ENCODE assay signal across 27 cellular contexts in genomic region chr7:123424463-123424862, GRCh38.
"Had no signal": no experiment of that assay in that cellular context is flagged by ENCODE, and none has a peak within 500 bp of the region (broad histone marks: within the 10 kb centered on the region; RNA-seq: fewer than 3 reads in every experiment).

No MANE protein-coding gene starts in this region.

- FAIRE-seq: urothelium cell line had no signal

- H3K9me3 ChIP-seq: testis, thoracic aorta, thyroid gland, tibial artery, transverse colon, upper lobe of left lung, uterus, vagina had no signal

- H3K27me3 ChIP-seq: stomach, suprapubic skin, testis, thyroid gland, tibial artery, tibial nerve, transverse colon, upper lobe of left lung, upper lobe of right lung, uterus, vagina had no signal

- H3K4me3 ChIP-seq: stomach, suprapubic skin, testis, thoracic aorta, thyroid gland, tibial artery, tibial nerve, transverse colon, upper lobe of left lung, upper lobe of right lung, uterus, vagina had no signal

- H3K4me1 ChIP-seq: stomach, suprapubic skin, testis, thyroid gland, tibial artery, tibial nerve, transverse colon, upper lobe of left lung, upper lobe of right lung, uterus, vagina had no signal

- ATAC-seq: stimulated activated effector memory CD8-positive, alpha-beta T cell treated with anti-CD3 and anti-CD28 coated beads, Interleukin-12 subunit alpha, Interleukin-12 subunit beta, amount 100 ng/mL, for 72 hours; stimulated activated memory B cell treated with anti-CD40 and anti-IgM and Interleukin-4, amounts not matched to agents 10 μg/mL and 1 μg/mL and 100 μg/mL, for 72 hours; stimulated activated naive B cell treated with anti-CD40 and anti-IgM and Interleukin-4, amounts not matched to agents 10 μg/mL and 1 μg/mL and 100 μg/mL, for 72 hours; stimulated activated naive CD8-positive, alpha-beta T cell treated with anti-CD3 and anti-CD28 coated beads, Interleukin-15, amount 100 ng/mL, for 72 hours; stimulated activated naive CD8-positive, alpha-beta T cell treated with anti-CD3 and anti-CD28 coated beads, Interleukin-15, Interleukin-2, amounts not matched to agents 100 U/mL and 50 U/mL, for 24 hours; upper lobe of right lung had no signal

- H3K36me3 ChIP-seq: stomach, suprapubic skin, thoracic aorta, thyroid gland, tibial artery, tibial nerve, transverse colon, upper lobe of left lung, upper lobe of right lung, uterus, vagina had no signal

- H3K27ac ChIP-seq: stomach, suprapubic skin, testis, thoracic aorta, thyroid gland, tibial artery, tibial nerve, transverse colon, upper lobe of left lung, upper lobe of right lung, uterus, vagina had no signal

- DNase-seq: stimulated activated CD4-positive, alpha-beta T cell treated with anti-CD3 and anti-CD28 coated beads, Interleukin-2, amount 100 ng/mL, for 48 hours; stimulated activated CD4-positive, alpha-beta T cell treated with anti-CD3 and anti-CD28 coated beads, Interleukin-4, amount 100 ng/mL, for 1 hour; stimulated activated CD4-positive, alpha-beta T cell treated with anti-CD3 and anti-CD28 coated beads, Interleukin-4, amount 100 ng/mL, for 24 hours; stimulated activated CD4-positive, alpha-beta T cell treated with anti-CD3 and anti-CD28 coated beads, Interleukin-4, amount 100 ng/mL, for 4 hours; stimulated activated CD8-positive, alpha-beta memory T cell treated with anti-CD3 and anti-CD28 coated beads, Interleukin-4, amount 100 ng/mL, for 48 hours; stimulated activated naive B cell treated with anti-CD40 and anti-IgM and Interleukin-4, amounts not matched to agents 10 μg/mL and 1 μg/mL and 100 μg/mL, for 72 hours; stimulated activated naive CD4-positive, alpha-beta T cell; stimulated activated naive CD4-positive, alpha-beta T cell treated with Interleukin-2 at 50 U/mL for 16 hours; stimulated activated naive CD8-positive, alpha-beta T cell treated with anti-CD3 and anti-CD28 coated beads, Interleukin-15, amount 100 ng/mL, for 72 hours; stimulated activated naive CD8-positive, alpha-beta T cell treated with anti-CD3 and anti-CD28 coated beads, Interleukin-15, Interleukin-2, amounts not matched to agents 100 U/mL and 50 U/mL, for 24 hours; stomach; substantia nigra; testis; thyroid gland; tibial artery; transverse colon; trophoblast cell; upper lobe of left lung; upper lobe of right lung; uterus had no signal
